25 cellular contexts compared by ENCODE assay signal in genomic region chr12:124768462-124769165, GRCh38.
DNase-seq lines count a peak whose midpoint lies in the region; ATAC-seq, FAIRE-seq and TF ChIP-seq lines count a peak whose summit lies in the region.
"Had no signal": no experiment of that assay in that cellular context is flagged by ENCODE, and none has a peak within 500 bp of the region (broad histone marks: within the 10 kb centered on the region; RNA-seq: fewer than 3 reads in every experiment).

No MANE protein-coding gene starts in this region.

- intact Hi-C loops in left ventricle myocardium superior (cut with micrococcal nuclease) (loop anchor here (5.0 to 10.0 kb wide), 3 partner anchors 74 to 716 kb away; partner anchors contain the start of gene NCOR2), Right ventricle myocardium inferior (cut with DNase I) (loop anchor here (1.0 to 10.0 kb wide), 6 partner anchors 86 to 716 kb away; no protein-coding TSS in a partner anchor), HepG2 (cut with micrococcal nuclease; ENCODE audit: unreplicated experiment) (no loop called here)

- H3K4me3 Mint-ChIP-seq in type B pancreatic cell, result no peak overlapping the region
- H3K4me3 Mint-ChIP-seq: activated B cell treated with CpG ODN at 0.5 μM for 24 hours; activated CD8-positive, alpha-beta T cell treated with anti-CD3 and anti-CD28 coated beads, Interleukin-2, amount 10 ng/mL, durations not matched to agents 7 days and 5 days; activated naive CD4-positive, alpha-beta T cell treated with anti-CD3 and anti-CD28 coated beads for 36 hours; activated T-cell treated with anti-CD3 and anti-CD28 coated beads, Interleukin-2, amount 50 U/mL, for 24 hours; CD4-positive, alpha-beta T cell; natural killer cell; T-helper 17 cell had no signal

- no peaks in the 10 kb centered on the region for H4K20me1 ChIP-seq in HepG2 (ENCODE audit: insufficient read depth, low read length)

- ATAC-seq in left ventricle myocardium superior (no peak), Right ventricle myocardium inferior (no peak), HepG2 (no peak)
- ATAC-seq: activated CD8-positive, alpha-beta T cell treated with anti-CD3 and anti-CD28 coated beads, Interleukin-2, amount 10 ng/mL, durations not matched to agents 7 days and 5 days; natural killer cell; T-helper 17 cell had no signal

- no peak overlapping the region for H3K9ac ChIP-seq in HepG2 (ENCODE audit: insufficient read depth, low read depth, low read length)

- H3K27me3 ChIP-seq in SJSA1 (replicated peaks), result no peaks in the 10 kb centered on the region
- H3K27me3 ChIP-seq in HepG2 (ENCODE audit: control insufficient read depth in 1 of 2, insufficient read depth in 2 of 2, low read length in 2 of 2), result no peaks in the 10 kb centered on the region; a peak in 1 of 5 replicates
- H3K27me3 ChIP-seq in BE2C, result no peaks in the 10 kb centered on the region

- no peak for TF ChIP-seq RAD21 in HepG2 (CRISPR knock-in tag; IDR thresholded peaks at IDR 0.05)

- H3K36me3 ChIP-seq in SJSA1 (peaks cover 4% of the 10 kb centered on the region; the same call in 1 of the 2 replicates), HepG2 (replicated peaks in 1 of 2; ENCODE audit: control insufficient read depth in 1 of 2, insufficient read depth in 2 of 2, low read length in 2 of 2) (no peaks in the 10 kb centered on the region), BE2C (no peaks in the 10 kb centered on the region)

- in situ Hi-C loops in HepG2 (cut with HindIII; ENCODE audit: extremely low pct_ligation_motif_present, low pct_unique_long_range_greater_than_20kb), result loop anchor here (5.0 to 10.0 kb wide), 2 partner anchors 201 to 414 kb away; partner anchors contain the start of gene NCOR2

- peak overlapping the region; percentile 13 for H3K27ac Mint-ChIP-seq in type B pancreatic cell
- H3K27ac Mint-ChIP-seq: activated B cell treated with CpG ODN at 0.5 μM for 24 hours; activated CD8-positive, alpha-beta T cell treated with anti-CD3 and anti-CD28 coated beads, Interleukin-2, amount 10 ng/mL, durations not matched to agents 7 days and 5 days; activated naive CD4-positive, alpha-beta T cell treated with anti-CD3 and anti-CD28 coated beads for 36 hours; activated T-cell treated with anti-CD3 and anti-CD28 coated beads, Interleukin-2, amount 50 U/mL, for 24 hours; CD4-positive, alpha-beta T cell; natural killer cell had no signal

- TF ChIP-seq EP300 in HepG2 (IDR thresholded peaks at IDR 0.05; ENCODE audit: low read depth in 2 of 2, low read length in 2 of 2), result no peak
- TF ChIP-seq EP300 in HepG2 (CRISPR knock-in tag; IDR thresholded peaks at IDR 0.05; ENCODE audit: borderline replicate concordance), result no peak

- BruUV-seq in HepG2 (replicated peaks; lab: Mats Ljungman, UMichigan), result no TSS peak

- H3K4me2 ChIP-seq in HepG2 (ENCODE audit: low read depth, low read length), result no peak overlapping the region

- peak; percentile 25 for DNase-seq in left ventricle myocardium superior
- no peak for DNase-seq in Right ventricle myocardium inferior (ENCODE audit: missing footprints)
- peak; percentile 79 to 95 for DNase-seq in SJSA1 (ENCODE audit: low read depth in 1 of 2, low spot score in 2 of 2)
- peak; percentile 82 for DNase-seq in islet precursor cell
- DNase-seq in type B pancreatic cell (ENCODE audit: extremely low spot score, unreplicated experiment), result no peak
- no peak for DNase-seq in HepG2 (ENCODE audit: low spot score)
- DNase-seq in GM12891 (ENCODE audit: insufficient read length, low spot score), result no peak
- DNase-seq in BE2C, result no peak
- DNase-seq: activated B cell treated with CpG ODN at 0.5 μM for 24 hours; activated CD8-positive, alpha-beta T cell treated with anti-CD3 and anti-CD28 coated beads, Interleukin-2, amount 10 ng/mL, durations not matched to agents 7 days and 5 days; activated naive CD4-positive, alpha-beta T cell treated with anti-CD3 and anti-CD28 coated beads for 36 hours; activated T-cell treated with anti-CD3 and anti-CD28 coated beads, Interleukin-2, amount 50 U/mL, for 24 hours; aorta; CD4-positive, alpha-beta T cell; hippocampal formation; natural killer cell; NCI-H1417; NCI-H510A treated with DMSO at 0.1 percent for 48 hours; SIG-M5; stimulated activated CD4-positive, alpha-beta T cell treated with anti-CD3 and anti-CD28 coated beads, Interleukin-4, amount 100 ng/mL, for 1 hour; T-helper 17 cell had no signal

- TF ChIP-seq POLR2A in HepG2 (IDR thresholded peaks at IDR 0.05; ENCODE audit: insufficient read depth in 1 of 2, low read depth in 2 of 2, low read length in 2 of 2) (no peak), GM12891 (IDR thresholded peaks at IDR 0.05; ENCODE audit: low read depth, low read length) (no peak)

- H2AFZ ChIP-seq in HepG2 (ENCODE audit: low read length), result no peak overlapping the region

- H3K4me1 ChIP-seq in SJSA1 (replicated peaks) (peaks cover 76% of the 10 kb centered on the region), HepG2 (ENCODE audit: insufficient read depth, low read length) (peaks cover 41% of the 10 kb centered on the region), BE2C (peaks cover 4% of the 10 kb centered on the region; the same call in 1 of the 2 replicates)

- CTCF ChIA-PET in HepG2 (lab: Yijun Ruan, JAX; ENCODE audit: low intra/inter-chr PET ratio, low total read pairs), result interaction anchor here (0.6 kb wide), 1 partner anchor 718 kb away, joined by 3 read pairs; no protein-coding TSS in a partner anchor

- whole genome bisulfite sequencing in HepG2 (ENCODE audit: low lambda C conversion rate), result 57% methylated on average over 11 of the region's 11 CpGs

- H3K4me3 ChIP-seq in SJSA1 (peak overlapping the region; percentile 0; the same call in 1 of the 2 replicates), HepG2 (replicated peaks in 1 of 3; ENCODE audit: insufficient read depth in 1 of 3, low read depth in 2 of 3, low read length in 3 of 3) (no peak overlapping the region), BE2C (ENCODE audit: low read depth, low read length) (no peak overlapping the region)
- H3K4me3 ChIP-seq: lung, skin epidermis had no signal

- peaks cover 4% of the 10 kb centered on the region for H3K36me3 Mint-ChIP-seq in type B pancreatic cell
- H3K36me3 Mint-ChIP-seq: natural killer cell had no signal

- H3K27me3 Mint-ChIP-seq in type B pancreatic cell, result peaks cover 3% of the 10 kb centered on the region

- H3K27ac ChIP-seq in SJSA1, result peak overlapping the region; percentile 75
- H3K27ac ChIP-seq in HepG2 (ENCODE audit: extremely low read length, insufficient read depth, low read length), result no peak overlapping the region

- peaks cover 4% of the 10 kb centered on the region for H3K9me3 Mint-ChIP-seq in type B pancreatic cell
- H3K9me3 Mint-ChIP-seq: CD4-positive, alpha-beta T cell had no signal

- FAIRE-seq in HepG2 (lab: Jason Lieb, UNC) (no peak), GM12891 (lab: Jason Lieb, UNC) (no peak)
- FAIRE-seq: A204.1, keratinocyte had no signal

- POLR2A ChIA-PET in HepG2 (lab: Yijun Ruan, JAX), result no interaction called here

- H3K9me3 ChIP-seq in SJSA1 (replicated peaks) (peaks cover 5% of the 10 kb centered on the region), HepG2 (ENCODE audit: low read length) (peaks cover 15% of the 10 kb centered on the region), BE2C (peaks cover 10% of the 10 kb centered on the region)

- no peaks in the 10 kb centered on the region for H3K79me2 ChIP-seq in HepG2 (ENCODE audit: insufficient read depth, low read length)

- no peak for TF ChIP-seq CTCF in type B pancreatic cell (conservative IDR thresholded peaks at IDR 0.05)
- TF ChIP-seq CTCF in HepG2 (CRISPR knock-in tag; IDR thresholded peaks at IDR 0.05), result no peak
- TF ChIP-seq CTCF in BE2C (IDR thresholded peaks at IDR 0.05; ENCODE audit: low read depth, low read length), result no peak

- peaks cover 34% of the 10 kb centered on the region for H3K4me1 Mint-ChIP-seq in type B pancreatic cell (ENCODE audit: unreplicated experiment)

TF ChIP-seq in HepG2, 621 proteins besides CTCF, POLR2A, EP300 and RAD21 (continues in another document):
- TF ChIP-seq USF2 (IDR thresholded peaks at IDR 0.05; ENCODE audit: low read depth, low read length) (no peak), USF2 (CRISPR knock-in tag; IDR thresholded peaks at IDR 0.05; ENCODE audit: borderline replicate concordance) (no peak), TBX3 (IDR thresholded peaks at IDR 0.05; ENCODE audit: borderline replicate concordance) (no peak), ZNF510 (CRISPR knock-in tag; IDR thresholded peaks at IDR 0.05; ENCODE audit: low read depth) (no peak)

TF ChIP-seq in GM12891, 5 proteins besides CTCF, POLR2A, EP300 and RAD21:
- TF ChIP-seq PAX5 (IDR thresholded peaks at IDR 0.05; ENCODE audit: insufficient read depth, low read length, severe bottlenecking) (no peak), POLR2AphosphoS5 (IDR thresholded peaks at IDR 0.05; ENCODE audit: low read depth, low read length) (no peak), SPI1 (IDR thresholded peaks at IDR 0.05; ENCODE audit: low read depth, low read length) (no peak), TAF1 (IDR thresholded peaks at IDR 0.05; ENCODE audit: low read depth, low read length) (no peak), POU2F2 (IDR thresholded peaks at IDR 0.05; ENCODE audit: low read depth, low read length) (no peak)

Comparison
In these comparisons a context has a peak if more than half of its experiments do, and no peak if none do; other contexts are left out.
1. DNase-seq: peak in left ventricle myocardium superior (single experiment), SJSA1 (2 of 2) and islet precursor cell (single experiment); none in Right ventricle myocardium inferior (single experiment), type B pancreatic cell (single experiment), HepG2 (single experiment), GM12891 (single experiment) and BE2C (single experiment).